In the genomic region with DNA sequence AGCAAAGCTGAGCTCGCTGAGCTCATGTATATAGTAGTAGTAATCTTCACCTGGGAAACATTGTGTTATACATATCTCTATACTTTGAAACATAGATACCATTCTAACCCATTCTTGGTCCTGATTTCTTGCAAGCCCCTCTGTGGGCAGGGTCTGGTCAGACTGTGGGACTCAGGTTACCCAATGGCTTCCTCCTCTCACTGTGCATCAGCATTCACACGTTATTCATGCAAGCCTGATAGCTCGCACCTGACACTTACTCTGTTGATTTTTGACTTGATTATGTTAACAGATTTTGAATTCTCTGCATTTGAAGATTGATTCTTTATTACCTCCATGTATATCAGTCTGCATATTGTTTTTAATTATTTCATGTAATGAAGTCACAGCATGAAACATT, we compare ENCODE assay signal across 31 cellular contexts. TPM values are rescaled to one million over a fixed set of nuclear protein-coding genes. Genes with fewer than 3 reads are reported as not detected.
"Had no signal": no experiment of that assay in that cellular context is flagged by ENCODE, and none has a peak within 500 bp of the region (broad histone marks: within the 10 kb centered on the region; RNA-seq: fewer than 3 reads in every experiment).

No MANE protein-coding gene starts in this region.

- DNase-seq: stimulated activated CD4-positive, alpha-beta T cell treated with anti-CD3 and anti-CD28 coated beads, Interleukin-2, amount 100 ng/mL, for 48 hours; stimulated activated CD4-positive, alpha-beta T cell treated with anti-CD3 and anti-CD28 coated beads, Interleukin-4, amount 100 ng/mL, for 1 hour; stimulated activated CD4-positive, alpha-beta T cell treated with anti-CD3 and anti-CD28 coated beads, Interleukin-4, amount 100 ng/mL, for 24 hours; stimulated activated CD4-positive, alpha-beta T cell treated with anti-CD3 and anti-CD28 coated beads, Interleukin-4, amount 100 ng/mL, for 4 hours; stimulated activated CD8-positive, alpha-beta memory T cell treated with anti-CD3 and anti-CD28 coated beads, Interleukin-4, amount 100 ng/mL, for 48 hours; stimulated activated naive B cell treated with anti-CD40 and anti-IgM and Interleukin-4, amounts not matched to agents 10 μg/mL and 1 μg/mL and 100 μg/mL, for 72 hours; stimulated activated naive CD4-positive, alpha-beta T cell; stimulated activated naive CD4-positive, alpha-beta T cell treated with Interleukin-2 at 50 U/mL for 16 hours; stimulated activated naive CD8-positive, alpha-beta T cell treated with anti-CD3 and anti-CD28 coated beads, Interleukin-15, amount 100 ng/mL, for 72 hours; stimulated activated naive CD8-positive, alpha-beta T cell treated with anti-CD3 and anti-CD28 coated beads, Interleukin-15, Interleukin-2, amounts not matched to agents 100 U/mL and 50 U/mL, for 24 hours; stomach; substantia nigra; testis; thyroid gland; tibial artery; transverse colon; trophoblast cell; upper lobe of left lung; upper lobe of right lung; uterus had no signal

- H3K36me3 ChIP-seq: stomach, suprapubic skin, thoracic aorta, thyroid gland, tibial artery, tibial nerve, transverse colon, upper lobe of left lung, upper lobe of right lung, uterus, vagina had no signal

- FAIRE-seq: urothelium cell line had no signal

- H3K4me3 ChIP-seq: stomach, suprapubic skin, testis, thoracic aorta, thyroid gland, tibial artery, tibial nerve, transverse colon, upper lobe of left lung, upper lobe of right lung, uterus, vagina had no signal

- H3K4me1 ChIP-seq: suprapubic skin, testis, thyroid gland, tibial artery, tibial nerve, transverse colon, upper lobe of left lung, upper lobe of right lung, uterus, vagina had no signal

- ATAC-seq: stimulated activated effector memory CD8-positive, alpha-beta T cell treated with anti-CD3 and anti-CD28 coated beads, Interleukin-12 subunit alpha, Interleukin-12 subunit beta, amount 100 ng/mL, for 72 hours; stimulated activated memory B cell treated with anti-CD40 and anti-IgM and Interleukin-4, amounts not matched to agents 10 μg/mL and 1 μg/mL and 100 μg/mL, for 72 hours; stimulated activated naive B cell treated with anti-CD40 and anti-IgM and Interleukin-4, amounts not matched to agents 10 μg/mL and 1 μg/mL and 100 μg/mL, for 72 hours; stimulated activated naive CD8-positive, alpha-beta T cell treated with anti-CD3 and anti-CD28 coated beads, Interleukin-15, amount 100 ng/mL, for 72 hours; stimulated activated naive CD8-positive, alpha-beta T cell treated with anti-CD3 and anti-CD28 coated beads, Interleukin-15, Interleukin-2, amounts not matched to agents 100 U/mL and 50 U/mL, for 24 hours; upper lobe of right lung had no signal

- H3K9me3 ChIP-seq: stomach, suprapubic skin, testis, thoracic aorta, thyroid gland, tibial artery, tibial nerve, transverse colon, upper lobe of left lung, upper lobe of right lung, uterus, vagina had no signal

- H3K27me3 ChIP-seq: stomach, suprapubic skin, testis, thyroid gland, tibial artery, tibial nerve, transverse colon, upper lobe of left lung, upper lobe of right lung, uterus, vagina had no signal

- H3K27ac ChIP-seq: stomach, suprapubic skin, testis, thoracic aorta, thyroid gland, tibial artery, tibial nerve, transverse colon, upper lobe of left lung, upper lobe of right lung, uterus, vagina had no signal

RNA-seq across cellular contexts. Expression of a gene that starts 1.3 kb away (rescaled TPM):
- total RNA-seq: stomach, subcutaneous adipose tissue, suprapubic skin, temporal lobe, testis, thyroid gland, tibial nerve, transverse colon, ureter, urinary bladder, uterus, vagina had no signal
- polyA plus RNA-seq: stomach had no signal
